In the genomic region with DNA sequence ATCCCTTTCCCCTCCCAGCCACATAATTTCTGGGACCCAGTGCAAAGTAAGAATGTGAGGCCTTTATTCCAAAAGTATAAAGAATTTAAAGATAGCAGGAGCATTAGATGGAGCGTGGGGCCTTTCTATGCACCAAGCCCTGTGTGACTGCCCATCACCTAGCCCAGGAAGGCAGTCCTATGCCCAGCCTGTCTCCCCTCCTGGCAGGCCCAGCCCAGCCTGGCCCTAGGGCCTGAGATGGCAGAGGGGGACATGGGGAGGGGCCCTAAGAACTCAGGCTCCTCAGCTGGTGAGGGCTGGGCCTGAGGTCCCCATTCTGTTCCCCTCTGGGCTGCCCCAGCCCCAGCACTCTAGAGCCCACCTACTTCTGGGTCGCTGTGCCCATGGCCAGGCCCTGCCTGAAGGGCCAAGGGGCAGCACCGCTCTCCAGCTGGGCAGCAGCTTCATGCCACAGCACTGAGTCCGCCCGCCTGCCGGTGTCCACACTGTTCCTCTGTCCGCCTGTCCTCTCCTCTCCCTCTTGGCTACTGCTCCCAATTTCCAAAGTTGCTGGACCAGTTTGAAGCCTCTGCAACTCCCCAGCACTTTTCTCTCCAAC, we compare ENCODE assay signal across 1 cellular context.
A peak's percentile ranks its signal among the peaks of the same experiment; 100 is the strongest.
TF ChIP-seq lines count a peak whose summit lies in the region.

No MANE protein-coding gene starts in this region.

TF ChIP-seq in HepG2, 621 proteins besides CTCF, POLR2A, EP300 and RAD21 (continues in another document):
- no peak for TF ChIP-seq ATRX (CRISPR knock-in tag; IDR thresholded peaks at IDR 0.05; ENCODE audit: borderline replicate concordance)
- peak; percentile 17; the same call in 1 of the 2 replicates for TF ChIP-seq GABPB1 (CRISPR knock-in tag; IDR thresholded peaks at IDR 0.05)
- TF ChIP-seq ISL2 (CRISPR knock-in tag; IDR thresholded peaks at IDR 0.05), result no peak
- TF ChIP-seq NFKB2 (CRISPR knock-in tag; IDR thresholded peaks at IDR 0.05; ENCODE audit: borderline replicate concordance), result no peak
- TF ChIP-seq ZNF138 (CRISPR knock-in tag; IDR thresholded peaks at IDR 0.05; ENCODE audit: low read depth), result 0 out of 2 replicates have a peak, but pooled peaks have one; percentile 21
- TF ChIP-seq, protein P1, sequence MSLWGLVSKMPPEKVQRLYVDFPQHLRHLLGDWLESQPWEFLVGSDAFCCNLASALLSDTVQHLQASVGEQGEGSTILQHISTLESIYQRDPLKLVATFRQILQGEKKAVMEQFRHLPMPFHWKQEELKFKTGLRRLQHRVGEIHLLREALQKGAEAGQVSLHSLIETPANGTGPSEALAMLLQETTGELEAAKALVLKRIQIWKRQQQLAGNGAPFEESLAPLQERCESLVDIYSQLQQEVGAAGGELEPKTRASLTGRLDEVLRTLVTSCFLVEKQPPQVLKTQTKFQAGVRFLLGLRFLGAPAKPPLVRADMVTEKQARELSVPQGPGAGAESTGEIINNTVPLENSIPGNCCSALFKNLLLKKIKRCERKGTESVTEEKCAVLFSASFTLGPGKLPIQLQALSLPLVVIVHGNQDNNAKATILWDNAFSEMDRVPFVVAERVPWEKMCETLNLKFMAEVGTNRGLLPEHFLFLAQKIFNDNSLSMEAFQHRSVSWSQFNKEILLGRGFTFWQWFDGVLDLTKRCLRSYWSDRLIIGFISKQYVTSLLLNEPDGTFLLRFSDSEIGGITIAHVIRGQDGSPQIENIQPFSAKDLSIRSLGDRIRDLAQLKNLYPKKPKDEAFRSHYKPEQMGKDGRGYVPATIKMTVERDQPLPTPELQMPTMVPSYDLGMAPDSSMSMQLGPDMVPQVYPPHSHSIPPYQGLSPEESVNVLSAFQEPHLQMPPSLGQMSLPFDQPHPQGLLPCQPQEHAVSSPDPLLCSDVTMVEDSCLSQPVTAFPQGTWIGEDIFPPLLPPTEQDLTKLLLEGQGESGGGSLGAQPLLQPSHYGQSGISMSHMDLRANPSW (CRISPR knock-in tag; IDR thresholded peaks at IDR 0.05; ENCODE audit: borderline replicate concordance), result no peak
- 0 out of 2 replicates have a peak, but pooled peaks have one; percentile 3 for TF ChIP-seq YEATS4 (CRISPR knock-in tag; IDR thresholded peaks at IDR 0.05; ENCODE audit: borderline replicate concordance)
- TF ChIP-seq SIN3B (IDR thresholded peaks at IDR 0.05; ENCODE audit: low read length), result no peak
- no peak for TF ChIP-seq ZNF761 (CRISPR knock-in tag; conservative IDR thresholded peaks at IDR 0.05)
- TF ChIP-seq ZNF224 (CRISPR knock-in tag; IDR thresholded peaks at IDR 0.05), result 0 out of 2 replicates have a peak, but pooled peaks have one; percentile 33
- TF ChIP-seq, protein P2, sequence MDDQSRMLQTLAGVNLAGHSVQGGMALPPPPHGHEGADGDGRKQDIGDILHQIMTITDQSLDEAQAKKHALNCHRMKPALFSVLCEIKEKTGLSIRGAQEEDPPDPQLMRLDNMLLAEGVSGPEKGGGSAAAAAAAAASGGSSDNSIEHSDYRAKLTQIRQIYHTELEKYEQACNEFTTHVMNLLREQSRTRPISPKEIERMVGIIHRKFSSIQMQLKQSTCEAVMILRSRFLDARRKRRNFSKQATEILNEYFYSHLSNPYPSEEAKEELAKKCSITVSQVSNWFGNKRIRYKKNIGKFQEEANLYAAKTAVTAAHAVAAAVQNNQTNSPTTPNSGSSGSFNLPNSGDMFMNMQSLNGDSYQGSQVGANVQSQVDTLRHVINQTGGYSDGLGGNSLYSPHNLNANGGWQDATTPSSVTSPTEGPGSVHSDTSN (CRISPR knock-in tag; IDR thresholded peaks at IDR 0.05; ENCODE audit: borderline replicate concordance), result no peak
- TF ChIP-seq SRSF9 (IDR thresholded peaks at IDR 0.05; ENCODE audit: borderline replicate concordance, insufficient read depth, low read depth, low read length, poor library complexity, severe bottlenecking), result no peak
- peak; percentile 97 for TF ChIP-seq HNRNPL (IDR thresholded peaks at IDR 0.05; ENCODE audit: low read depth, low read length)
- TF ChIP-seq, protein P3, sequence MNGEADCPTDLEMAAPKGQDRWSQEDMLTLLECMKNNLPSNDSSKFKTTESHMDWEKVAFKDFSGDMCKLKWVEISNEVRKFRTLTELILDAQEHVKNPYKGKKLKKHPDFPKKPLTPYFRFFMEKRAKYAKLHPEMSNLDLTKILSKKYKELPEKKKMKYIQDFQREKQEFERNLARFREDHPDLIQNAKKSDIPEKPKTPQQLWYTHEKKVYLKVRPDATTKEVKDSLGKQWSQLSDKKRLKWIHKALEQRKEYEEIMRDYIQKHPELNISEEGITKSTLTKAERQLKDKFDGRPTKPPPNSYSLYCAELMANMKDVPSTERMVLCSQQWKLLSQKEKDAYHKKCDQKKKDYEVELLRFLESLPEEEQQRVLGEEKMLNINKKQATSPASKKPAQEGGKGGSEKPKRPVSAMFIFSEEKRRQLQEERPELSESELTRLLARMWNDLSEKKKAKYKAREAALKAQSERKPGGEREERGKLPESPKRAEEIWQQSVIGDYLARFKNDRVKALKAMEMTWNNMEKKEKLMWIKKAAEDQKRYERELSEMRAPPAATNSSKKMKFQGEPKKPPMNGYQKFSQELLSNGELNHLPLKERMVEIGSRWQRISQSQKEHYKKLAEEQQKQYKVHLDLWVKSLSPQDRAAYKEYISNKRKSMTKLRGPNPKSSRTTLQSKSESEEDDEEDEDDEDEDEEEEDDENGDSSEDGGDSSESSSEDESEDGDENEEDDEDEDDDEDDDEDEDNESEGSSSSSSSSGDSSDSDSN (CRISPR knock-in tag; IDR thresholded peaks at IDR 0.05), result peak; percentile 48
- TF ChIP-seq RFX1 (IDR thresholded peaks at IDR 0.05), result no peak
- TF ChIP-seq MXD4 (CRISPR knock-in tag; IDR thresholded peaks at IDR 0.05), result no peak
- 0 out of 2 replicates have a peak, but pooled peaks have one; percentile 39 for TF ChIP-seq TOPORS (CRISPR knock-in tag; IDR thresholded peaks at IDR 0.05)
- TF ChIP-seq TAF1 (CRISPR knock-in tag; IDR thresholded peaks at IDR 0.05), result no peak
- TF ChIP-seq FOSL1 (CRISPR knock-in tag; IDR thresholded peaks at IDR 0.05; ENCODE audit: borderline replicate concordance), result no peak
- no peak for TF ChIP-seq HOXA9 (CRISPR knock-in tag; IDR thresholded peaks at IDR 0.05; ENCODE audit: borderline replicate concordance)
- 0 out of 2 replicates have a peak, but pooled peaks have one; percentile 79 for TF ChIP-seq SAFB2 (CRISPR knock-in tag; IDR thresholded peaks at IDR 0.05; ENCODE audit: borderline replicate concordance, low read depth)
- TF ChIP-seq ZNF788 (CRISPR knock-in tag; IDR thresholded peaks at IDR 0.05; ENCODE audit: borderline replicate concordance), result 0 out of 2 replicates have a peak, but pooled peaks have one; percentile 13
- TF ChIP-seq, protein P4, sequence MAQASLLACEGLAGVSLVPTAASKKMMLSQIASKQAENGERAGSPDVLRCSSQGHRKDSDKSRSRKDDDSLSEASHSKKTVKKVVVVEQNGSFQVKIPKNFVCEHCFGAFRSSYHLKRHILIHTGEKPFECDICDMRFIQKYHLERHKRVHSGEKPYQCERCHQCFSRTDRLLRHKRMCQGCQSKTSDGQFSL (CRISPR knock-in tag; IDR thresholded peaks at IDR 0.05), result no peak
- 0 out of 2 replicates have a peak, but pooled peaks have one; percentile 41 for TF ChIP-seq HES4 (CRISPR knock-in tag; IDR thresholded peaks at IDR 0.05; ENCODE audit: borderline replicate concordance)
- TF ChIP-seq ZNF747 (CRISPR knock-in tag; IDR thresholded peaks at IDR 0.05; ENCODE audit: borderline replicate concordance), result no peak
- TF ChIP-seq WIZ (CRISPR knock-in tag; IDR thresholded peaks at IDR 0.05), result 0 out of 2 replicates have a peak, but pooled peaks have one; percentile 21
- TF ChIP-seq, protein P5, sequence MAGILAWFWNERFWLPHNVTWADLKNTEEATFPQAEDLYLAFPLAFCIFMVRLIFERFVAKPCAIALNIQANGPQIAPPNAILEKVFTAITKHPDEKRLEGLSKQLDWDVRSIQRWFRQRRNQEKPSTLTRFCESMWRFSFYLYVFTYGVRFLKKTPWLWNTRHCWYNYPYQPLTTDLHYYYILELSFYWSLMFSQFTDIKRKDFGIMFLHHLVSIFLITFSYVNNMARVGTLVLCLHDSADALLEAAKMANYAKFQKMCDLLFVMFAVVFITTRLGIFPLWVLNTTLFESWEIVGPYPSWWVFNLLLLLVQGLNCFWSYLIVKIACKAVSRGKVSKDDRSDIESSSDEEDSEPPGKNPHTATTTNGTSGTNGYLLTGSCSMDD (CRISPR knock-in tag; IDR thresholded peaks at IDR 0.05), result no peak
- no peak for TF ChIP-seq ZNF235 (CRISPR knock-in tag; IDR thresholded peaks at IDR 0.05; ENCODE audit: borderline replicate concordance)
- TF ChIP-seq, protein P6, sequence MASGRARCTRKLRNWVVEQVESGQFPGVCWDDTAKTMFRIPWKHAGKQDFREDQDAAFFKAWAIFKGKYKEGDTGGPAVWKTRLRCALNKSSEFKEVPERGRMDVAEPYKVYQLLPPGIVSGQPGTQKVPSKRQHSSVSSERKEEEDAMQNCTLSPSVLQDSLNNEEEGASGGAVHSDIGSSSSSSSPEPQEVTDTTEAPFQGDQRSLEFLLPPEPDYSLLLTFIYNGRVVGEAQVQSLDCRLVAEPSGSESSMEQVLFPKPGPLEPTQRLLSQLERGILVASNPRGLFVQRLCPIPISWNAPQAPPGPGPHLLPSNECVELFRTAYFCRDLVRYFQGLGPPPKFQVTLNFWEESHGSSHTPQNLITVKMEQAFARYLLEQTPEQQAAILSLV (CRISPR knock-in tag; IDR thresholded peaks at IDR 0.05; ENCODE audit: borderline replicate concordance), result 0 out of 2 replicates have a peak, but pooled peaks have one; percentile 25
- TF ChIP-seq ZSCAN31 (CRISPR knock-in tag; IDR thresholded peaks at IDR 0.05; ENCODE audit: low read depth), result peak; percentile 43; the same call in 1 of the 2 replicates
- peak; percentile 37; the same call in 1 of the 2 replicates for TF ChIP-seq ZNF563 (CRISPR knock-in tag; IDR thresholded peaks at IDR 0.05)
- TF ChIP-seq ZNF709 (CRISPR knock-in tag; IDR thresholded peaks at IDR 0.05), result 0 out of 2 replicates have a peak, but pooled peaks have one; percentile 60
- TF ChIP-seq SAP130 (CRISPR knock-in tag; IDR thresholded peaks at IDR 0.05; ENCODE audit: low read depth), result peak; percentile 18; the same call in 1 of the 2 replicates
- TF ChIP-seq, protein P7, sequence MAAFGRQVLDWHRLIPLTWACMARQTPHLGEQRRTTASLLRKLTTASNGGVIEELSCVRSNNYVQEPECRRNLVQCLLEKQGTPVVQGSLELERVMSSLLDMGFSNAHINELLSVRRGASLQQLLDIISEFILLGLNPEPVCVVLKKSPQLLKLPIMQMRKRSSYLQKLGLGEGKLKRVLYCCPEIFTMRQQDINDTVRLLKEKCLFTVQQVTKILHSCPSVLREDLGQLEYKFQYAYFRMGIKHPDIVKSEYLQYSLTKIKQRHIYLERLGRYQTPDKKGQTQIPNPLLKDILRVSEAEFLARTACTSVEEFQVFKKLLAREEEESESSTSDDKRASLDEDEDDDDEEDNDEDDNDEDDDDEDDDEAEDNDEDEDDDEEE (CRISPR knock-in tag; IDR thresholded peaks at IDR 0.05), result 0 out of 2 replicates have a peak, but pooled peaks have one; percentile 59
- no peak for TF ChIP-seq ZNF589 (CRISPR knock-in tag; conservative IDR thresholded peaks at IDR 0.05)
- TF ChIP-seq, protein P8, sequence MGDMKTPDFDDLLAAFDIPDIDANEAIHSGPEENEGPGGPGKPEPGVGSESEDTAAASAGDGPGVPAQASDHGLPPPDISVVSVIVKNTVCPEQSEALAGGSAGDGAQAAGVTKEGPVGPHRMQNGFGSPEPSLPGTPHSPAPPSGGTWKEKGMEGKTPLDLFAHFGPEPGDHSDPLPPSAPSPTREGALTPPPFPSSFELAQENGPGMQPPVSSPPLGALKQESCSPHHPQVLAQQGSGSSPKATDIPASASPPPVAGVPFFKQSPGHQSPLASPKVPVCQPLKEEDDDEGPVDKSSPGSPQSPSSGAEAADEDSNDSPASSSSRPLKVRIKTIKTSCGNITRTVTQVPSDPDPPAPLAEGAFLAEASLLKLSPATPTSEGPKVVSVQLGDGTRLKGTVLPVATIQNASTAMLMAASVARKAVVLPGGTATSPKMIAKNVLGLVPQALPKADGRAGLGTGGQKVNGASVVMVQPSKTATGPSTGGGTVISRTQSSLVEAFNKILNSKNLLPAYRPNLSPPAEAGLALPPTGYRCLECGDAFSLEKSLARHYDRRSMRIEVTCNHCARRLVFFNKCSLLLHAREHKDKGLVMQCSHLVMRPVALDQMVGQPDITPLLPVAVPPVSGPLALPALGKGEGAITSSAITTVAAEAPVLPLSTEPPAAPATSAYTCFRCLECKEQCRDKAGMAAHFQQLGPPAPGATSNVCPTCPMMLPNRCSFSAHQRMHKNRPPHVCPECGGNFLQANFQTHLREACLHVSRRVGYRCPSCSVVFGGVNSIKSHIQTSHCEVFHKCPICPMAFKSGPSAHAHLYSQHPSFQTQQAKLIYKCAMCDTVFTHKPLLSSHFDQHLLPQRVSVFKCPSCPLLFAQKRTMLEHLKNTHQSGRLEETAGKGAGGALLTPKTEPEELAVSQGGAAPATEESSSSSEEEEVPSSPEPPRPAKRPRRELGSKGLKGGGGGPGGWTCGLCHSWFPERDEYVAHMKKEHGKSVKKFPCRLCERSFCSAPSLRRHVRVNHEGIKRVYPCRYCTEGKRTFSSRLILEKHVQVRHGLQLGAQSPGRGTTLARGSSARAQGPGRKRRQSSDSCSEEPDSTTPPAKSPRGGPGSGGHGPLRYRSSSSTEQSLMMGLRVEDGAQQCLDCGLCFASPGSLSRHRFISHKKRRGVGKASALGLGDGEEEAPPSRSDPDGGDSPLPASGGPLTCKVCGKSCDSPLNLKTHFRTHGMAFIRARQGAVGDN (CRISPR knock-in tag; IDR thresholded peaks at IDR 0.05), result peak; percentile 71
- TF ChIP-seq, protein P9, sequence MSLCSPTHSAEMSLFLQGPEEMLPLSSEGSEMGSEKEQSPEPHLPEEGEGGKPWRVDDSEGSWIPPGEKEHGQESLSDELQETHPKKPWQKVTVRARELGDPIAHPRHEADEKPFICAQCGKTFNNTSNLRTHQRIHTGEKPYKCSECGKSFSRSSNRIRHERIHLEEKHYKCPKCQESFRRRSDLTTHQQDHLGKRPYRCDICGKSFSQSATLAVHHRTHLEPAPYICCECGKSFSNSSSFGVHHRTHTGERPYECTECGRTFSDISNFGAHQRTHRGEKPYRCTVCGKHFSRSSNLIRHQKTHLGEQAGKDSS (CRISPR knock-in tag; IDR thresholded peaks at IDR 0.05; ENCODE audit: borderline replicate concordance, low read depth), result peak; percentile 38; the same call in 1 of the 2 replicates
- TF ChIP-seq PAF1 (CRISPR knock-in tag; IDR thresholded peaks at IDR 0.05), result no peak
- TF ChIP-seq ZNF251 (CRISPR knock-in tag; IDR thresholded peaks at IDR 0.05), result no peak
- TF ChIP-seq, protein P10, sequence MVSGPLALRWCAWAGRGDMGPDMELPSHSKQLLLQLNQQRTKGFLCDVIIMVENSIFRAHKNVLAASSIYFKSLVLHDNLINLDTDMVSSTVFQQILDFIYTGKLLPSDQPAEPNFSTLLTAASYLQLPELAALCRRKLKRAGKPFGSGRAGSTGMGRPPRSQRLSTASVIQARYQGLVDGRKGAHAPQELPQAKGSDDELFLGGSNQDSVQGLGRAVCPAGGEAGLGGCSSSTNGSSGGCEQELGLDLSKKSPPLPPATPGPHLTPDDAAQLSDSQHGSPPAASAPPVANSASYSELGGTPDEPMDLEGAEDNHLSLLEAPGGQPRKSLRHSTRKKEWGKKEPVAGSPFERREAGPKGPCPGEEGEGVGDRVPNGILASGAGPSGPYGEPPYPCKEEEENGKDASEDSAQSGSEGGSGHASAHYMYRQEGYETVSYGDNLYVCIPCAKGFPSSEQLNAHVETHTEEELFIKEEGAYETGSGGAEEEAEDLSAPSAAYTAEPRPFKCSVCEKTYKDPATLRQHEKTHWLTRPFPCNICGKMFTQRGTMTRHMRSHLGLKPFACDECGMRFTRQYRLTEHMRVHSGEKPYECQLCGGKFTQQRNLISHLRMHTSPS (CRISPR knock-in tag; IDR thresholded peaks at IDR 0.05; ENCODE audit: low read depth), result peak; percentile 79
- 0 out of 2 replicates have a peak, but pooled peaks have one; percentile 6 for TF ChIP-seq TBX2 (CRISPR knock-in tag; IDR thresholded peaks at IDR 0.05; ENCODE audit: borderline replicate concordance)
- TF ChIP-seq PHF8 (CRISPR knock-in tag; IDR thresholded peaks at IDR 0.05), result no peak
